In genomic region chr14:28709571-28710305, GRCh38 we compare ENCODE assay signal across 26 cellular contexts. TPM values are rescaled to one million over a fixed set of nuclear protein-coding genes. Genes with fewer than 3 reads are reported as not detected.
A peak's percentile ranks its signal among the peaks of the same experiment; 100 is the strongest.
DNase-seq lines count a peak whose midpoint lies in the region; ATAC-seq, FAIRE-seq and TF ChIP-seq lines count a peak whose summit lies in the region.
"Had no signal": no experiment of that assay in that cellular context is flagged by ENCODE, and none has a peak within 500 bp of the region (broad histone marks: within the 10 kb centered on the region; RNA-seq: fewer than 3 reads in every experiment).

No MANE protein-coding gene starts in this region.

- no peaks in the 10 kb centered on the region for H3K9me3 Mint-ChIP-seq in neural progenitor cell

- no peaks in the 10 kb centered on the region for H3K27me3 Mint-ChIP-seq in neural progenitor cell (ENCODE audit: insufficient read depth, low read depth)
- H3K27me3 Mint-ChIP-seq: CD4-positive, alpha-beta memory T cell had no signal

- H3K4me2 ChIP-seq in H1 (ENCODE audit: insufficient read depth in 1 of 2, low read depth in 2 of 2, low read length in 2 of 2) (no peak overlapping the region), neural progenitor cell (no peak overlapping the region)
- H3K4me2 ChIP-seq: BLaER1 had no signal

- H3K79me2 ChIP-seq in H1 (ENCODE audit: control insufficient read depth in 1 of 2, insufficient read depth in 2 of 2, low read length in 2 of 2) (no peaks in the 10 kb centered on the region), neural progenitor cell (ENCODE audit: low read depth) (no peaks in the 10 kb centered on the region)

- peak; percentile 1 for DNase-seq in DMS53 (lab: John Stamatoyannopoulos, UW)
- DNase-seq in DMS53 treated with DMSO at 0.1 percent for 48 hours (lab: John Stamatoyannopoulos, UW; ENCODE audit: unreplicated experiment): no peak
- DNase-seq in NCI-H69 (lab: John Stamatoyannopoulos, UW): peak; percentile 13
- no peak for DNase-seq in H1 (ENCODE audit: low read depth in 1 of 2, low spot score in 2 of 2)
- DNase-seq in neural progenitor cell (ENCODE audit: low spot score): peak; percentile 6
- no peak for DNase-seq in thyroid gland
- DNase-seq in NCI-H2171 treated with DMSO at 0.1 percent for 48 hours (lab: John Stamatoyannopoulos, UW): no peak
- DNase-seq: ACHN; Caco-2; CD4-positive, alpha-beta memory T cell; DMS 273 treated with DMSO at 0.1 percent for 48 hours; GOT3; KBM-7; NCI-H1092 treated with DMSO at 0.1 percent for 48 hours; NCI-H146; NCI-H2029 treated with DMSO at 0.1 percent for 48 hours; NCI-H2171; NCI-H446; NCI-H526 treated with DMSO at 0.1 percent for 48 hours had no signal

- H2BK5ac ChIP-seq in H1 (ENCODE audit: low read depth, low read length): no peak overlapping the region

- H3K27me3 ChIP-seq in H1 (replicated peaks in 1 of 4; ENCODE audit: control insufficient read depth in 3 of 4, extremely low read depth in 1 of 4, insufficient read depth in 3 of 4, low read length in 3 of 4) (no peaks in the 10 kb centered on the region), neural progenitor cell (no peaks in the 10 kb centered on the region), thyroid gland (no peaks in the 10 kb centered on the region)
- H3K27me3 ChIP-seq: BLaER1 had no signal

- H2AFZ ChIP-seq in H1 (ENCODE audit: low read length) (0 out of 2 replicates have a peak overlapping the region, but pooled peaks have one; percentile 8), neural progenitor cell (replicated peaks) (no peak overlapping the region)

- TF ChIP-seq EP300 in H1 (IDR thresholded peaks at IDR 0.05; ENCODE audit: borderline replicate concordance in 1 of 2, low read depth in 2 of 2, low read length in 2 of 2): no peak

- H2AK5ac ChIP-seq in H1 (ENCODE audit: low read depth, low read length): no peak overlapping the region

- no peaks in the 10 kb centered on the region for H3K36me3 Mint-ChIP-seq in neural progenitor cell
- H3K36me3 Mint-ChIP-seq: CD4-positive, alpha-beta memory T cell had no signal

- no peaks in the 10 kb centered on the region for H3K4me1 ChIP-seq in H1 (replicated peaks in 1 of 4; ENCODE audit: control insufficient read depth in 3 of 4, insufficient read depth in 4 of 4, low read length in 3 of 4)
- H3K4me1 ChIP-seq in neural progenitor cell: no peaks in the 10 kb centered on the region
- H3K4me1 ChIP-seq in thyroid gland: no peaks in the 10 kb centered on the region
- H3K4me1 ChIP-seq: BLaER1, Caco-2 had no signal

- H3K79me1 ChIP-seq in H1 (ENCODE audit: low read depth, low read length): no peaks in the 10 kb centered on the region

- no peaks in the 10 kb centered on the region for H3K9me3 ChIP-seq in H1 (ENCODE audit: insufficient read depth in 2 of 2, low read depth in 1 of 2, low read length in 1 of 2)
- H3K9me3 ChIP-seq in neural progenitor cell (ENCODE audit: low read depth): no peaks in the 10 kb centered on the region
- no peaks in the 10 kb centered on the region for H3K9me3 ChIP-seq in thyroid gland
- H3K9me3 ChIP-seq: BLaER1, Caco-2 had no signal

- H3K23me2 ChIP-seq in H1 (ENCODE audit: low read depth, low read length): no peaks in the 10 kb centered on the region

- CTCF ChIA-PET in H1 (lab: Charles Lee; ENCODE audit: partially characterized antibody): interaction anchor here (0.5 kb wide), 1 partner anchor 202 kb away, joined by 3 read pairs; no protein-coding TSS in a partner anchor

- no peak overlapping the region for H4K91ac ChIP-seq in H1 (replicated peaks; ENCODE audit: insufficient read length, low read length)

- TF ChIP-seq CTCF in H1 (IDR thresholded peaks at IDR 0.05; ENCODE audit: control extremely low read depth in 1 of 3, insufficient read depth in 1 of 3, low read depth in 1 of 3, low read length in 3 of 3) (no peak), neural progenitor cell (IDR thresholded peaks at IDR 0.05) (no peak), thyroid gland (IDR thresholded peaks at IDR 0.05) (no peak)

- H3K4me3 ChIP-seq in H1 (ENCODE audit: extremely low read depth in 1 of 4, insufficient read depth in 2 of 4, low read depth in 3 of 4, low read length in 4 of 4) (no peak overlapping the region), neural progenitor cell (no peak overlapping the region), thyroid gland (replicated peaks in 1 of 3) (no peak overlapping the region)
- H3K4me3 ChIP-seq: BLaER1 had no signal

- H3K4me3 Mint-ChIP-seq in neural progenitor cell: no peak overlapping the region
- H3K4me3 Mint-ChIP-seq: CD4-positive, alpha-beta memory T cell had no signal

- 83% methylated on average over 2 of the region's 2 CpGs; no CpG with 5 or more reads in 1 of the 2 experiments for WGBS in H1 (ENCODE audit: extremely low coverage in 1 of 2, insufficient coverage in 1 of 2, insufficient read length in 1 of 2, insufficient replicate concordance in 2 of 2, low coverage in 1 of 2, low lambda C conversion rate in 2 of 2, missing lambda C conversion rate in 1 of 2), 2 experiments
- WGBS in thyroid gland, 2 donors: 44 to 58% methylated on average over 2 of the region's 2 CpGs

- H3K4me1 Mint-ChIP-seq in neural progenitor cell: no peaks in the 10 kb centered on the region
- H3K4me1 Mint-ChIP-seq: CD4-positive, alpha-beta memory T cell had no signal

- no peak overlapping the region for H4K8ac ChIP-seq in H1 (ENCODE audit: extremely low read depth, insufficient read depth, low read length)

- no peak overlapping the region for H2BK15ac ChIP-seq in H1 (ENCODE audit: low read length)

- FAIRE-seq in H1 (lab: Jason Lieb, UNC): peak; percentile 52
- FAIRE-seq: GM12891 had no signal

- TF ChIP-seq RAD21 in H1 (IDR thresholded peaks at IDR 0.05 in 1 of 2, conservative IDR thresholded peaks at IDR 0.05 in 1 of 2; ENCODE audit: low read depth in 2 of 2, low read length in 2 of 2): no peak

- H3K9ac ChIP-seq in H1 (replicated peaks in 1 of 4; ENCODE audit: extremely low read depth in 1 of 4, low read depth in 3 of 4, low read length in 3 of 4) (no peak overlapping the region), neural progenitor cell (no peak overlapping the region)
- H3K9ac ChIP-seq: BLaER1 had no signal

- H3K36me3 ChIP-seq in H1 (ENCODE audit: control insufficient read depth in 2 of 4, insufficient read depth in 4 of 4, low read length in 3 of 4) (no peaks in the 10 kb centered on the region), neural progenitor cell (no peaks in the 10 kb centered on the region), thyroid gland (no peaks in the 10 kb centered on the region)
- H3K36me3 ChIP-seq: BLaER1 had no signal

- H3K27ac ChIP-seq in H1 (ENCODE audit: low read depth, low read length) (no peak overlapping the region), neural progenitor cell (no peak overlapping the region), thyroid gland (no peak overlapping the region)
- H3K27ac ChIP-seq: 22Rv1, BLaER1 had no signal

- H2BK20ac ChIP-seq in H1 (ENCODE audit: low read length): no peak overlapping the region

- no peak overlapping the region for H2BK120ac ChIP-seq in H1 (replicated peaks; ENCODE audit: low read depth, low read length)

- H3K56ac ChIP-seq in H1 (replicated peaks; ENCODE audit: insufficient read length, low read depth, low read length): no peak overlapping the region

- H4K5ac ChIP-seq in H1 (ENCODE audit: insufficient read length, low read depth, low read length): no peak overlapping the region

- H3K18ac ChIP-seq in H1 (ENCODE audit: extremely low read depth, low read length): no peak overlapping the region

- intact Hi-C loops in thyroid gland (cut with DNase I): no loop called here

- TF ChIP-seq POLR2A in H1 (IDR thresholded peaks at IDR 0.05; ENCODE audit: control extremely low read depth in 1 of 2, low read depth in 2 of 2, low read length in 2 of 2) (no peak), thyroid gland (IDR thresholded peaks at IDR 0.05) (no peak)

- no peak overlapping the region for H3K27ac Mint-ChIP-seq in neural progenitor cell

- no peak overlapping the region for H3K23ac ChIP-seq in H1 (ENCODE audit: insufficient read length)

- no peak for ATAC-seq in HG02840 (IDR thresholded peaks at IDR 0.05; ENCODE audit: low FRiP score, unreplicated experiment)
- ATAC-seq: Panc1, SK-N-SH treated with all-trans-retinoic acid at 6 μM for 48 hours had no signal

- no peak overlapping the region for H3K4ac ChIP-seq in H1 (replicated peaks; ENCODE audit: insufficient read length, low read depth, low read length)

- no peaks in the 10 kb centered on the region for H3F3A ChIP-seq in neural progenitor cell (ENCODE audit: low read depth)

- no peak overlapping the region for H2BK12ac ChIP-seq in H1 (ENCODE audit: low read depth, low read length)

- POLR2A ChIA-PET in H1 (lab: Charles Lee; ENCODE audit: partially characterized antibody): no interaction called here

- no peak overlapping the region for H3K14ac ChIP-seq in H1 (ENCODE audit: insufficient read length)

- H4K20me1 ChIP-seq in H1 (replicated peaks in 1 of 2; ENCODE audit: control insufficient read depth in 1 of 2, insufficient read depth in 2 of 2, low read length in 2 of 2) (no peaks in the 10 kb centered on the region), neural progenitor cell (ENCODE audit: low read depth) (no peaks in the 10 kb centered on the region)
- H4K20me1 ChIP-seq: BLaER1 had no signal

TF ChIP-seq in H1, 55 proteins besides CTCF, POLR2A, EP300 and RAD21 (continues in another document):
- TF ChIP-seq CHD1 (IDR thresholded peaks at IDR 0.05; ENCODE audit: low read depth, low read length) (no peak), ATF3 (IDR thresholded peaks at IDR 0.05; ENCODE audit: insufficient read depth, low read depth, low read length) (no peak), KDM4A (IDR thresholded peaks at IDR 0.05; ENCODE audit: low read depth, low read length, severe bottlenecking) (no peak), MAFK (IDR thresholded peaks at IDR 0.05; ENCODE audit: low read depth, low read length) (no peak), JUN (IDR thresholded peaks at IDR 0.05; ENCODE audit: low read depth, low read length) (no peak), SIRT6 (IDR thresholded peaks at IDR 0.05; ENCODE audit: low read length) (no peak), BRCA1 (IDR thresholded peaks at IDR 0.05; ENCODE audit: low read depth, low read length) (no peak)

RNA-seq across cellular contexts. Expression of gene FOXG1, which starts 56.8 kb away (rescaled TPM):
- 0.24 and 0.29 TPM in 2 replicates for total RNA-seq in H1 (2021; fragmentation: NEBNext Ultra II Directional; extraction: Animal tissue kit (Norgen Biotek cat#: 25700))
- polyA plus RNA-seq in H1 (2011; rRNA removed): 0.03 and 0.08 TPM in 2 replicates
- 0.03 TPM for polyA plus RNA-seq in H1 (2011; cell fraction: cytosol; rRNA removed)
- 0.09 TPM for polyA plus RNA-seq in H1 (2011; cell fraction: nucleus; rRNA removed)
- 0.05 to 0.12 TPM (median 0.11 TPM) in 4 replicates for polyA plus RNA-seq in H1 (2012, experiment 1 of 2)
- 0.07 TPM for polyA plus RNA-seq in H1 (2012, experiment 2 of 2)
- 0.14 TPM for polyA plus RNA-seq in H1 (2013, experiment 1 of 2)
- polyA plus RNA-seq in H1 (2013, experiment 2 of 2): 0.13 TPM
- not detected in 2 replicates for polyA minus RNA-seq in H1 (2011; rRNA and poly(A)+ RNA removed)
- not detected for polyA minus RNA-seq in H1 (2011; cell fraction: cytosol; rRNA and poly(A)+ RNA removed)
- not detected for polyA minus RNA-seq in H1 (2011; cell fraction: nucleus; rRNA and poly(A)+ RNA removed)
- total RNA-seq in neural progenitor cell (ENCODE audit: low replicate concordance) (0.69 and 1.5 TPM in 2 replicates), thyroid gland (under 1 TPM in 2 of 4 donors, not detected in 2; 0.11 to 0.13 TPM)
- total RNA-seq: Caco-2; CD4-positive, alpha-beta memory T cell; G401 had no signal
- polyA plus RNA-seq: CD4-positive, alpha-beta memory T cell had no signal

Comparison
In these comparisons a context has a peak if more than half of its experiments do, and no peak if none do; other contexts are left out.
1. DNase-seq: peak in DMS53 (single experiment), NCI-H69 (single experiment) and neural progenitor cell (single experiment); none in DMS53 treated with DMSO at 0.1 percent for 48 hours (single experiment), H1 (0 of 2), thyroid gland (0 of 2) and NCI-H2171 treated with DMSO at 0.1 percent for 48 hours (single experiment).